ENCODE assay signal across 17 cellular contexts in genomic region chr12:59173696-59174095, GRCh38.
DNase-seq lines count a peak whose midpoint lies in the region; ATAC-seq and TF ChIP-seq lines count a peak whose summit lies in the region.
"Had no signal": no experiment of that assay in that cellular context is flagged by ENCODE, and none has a peak within 500 bp of the region (broad histone marks: within the 10 kb centered on the region; RNA-seq: fewer than 3 reads in every experiment).

No MANE protein-coding gene starts in this region.

- TF ChIP-seq CTCF in retinal pigment epithelial cell (conservative IDR thresholded peaks at IDR 0.05; ENCODE audit: low read depth, low read length) = peak; percentile 39

- ATAC-seq in HG03521 (IDR thresholded peaks at IDR 0.05; ENCODE audit: unreplicated experiment) (no peak), GM21723 (IDR thresholded peaks at IDR 0.05; ENCODE audit: unreplicated experiment) (no peak)
- ATAC-seq: body of pancreas; lower lobe of right lung; psoas muscle; stimulated activated naive CD8-positive, alpha-beta T cell treated with anti-CD3 and anti-CD28 coated beads, Interleukin-15, Interleukin-2, amounts not matched to agents 100 U/mL and 50 U/mL, for 24 hours had no signal

- DNase-seq in NCI-H345 (lab: John Stamatoyannopoulos, UW) = peak; percentile 1
- no peak for DNase-seq in NCI-H345 treated with DMSO at 0.1 percent for 48 hours (lab: John Stamatoyannopoulos, UW; ENCODE audit: unreplicated experiment)
- peak; percentile 18 for DNase-seq in NCI-H146 treated with DMSO at 0.1 percent for 48 hours (lab: John Stamatoyannopoulos, UW; ENCODE audit: unreplicated experiment)
- peak; percentile 8 for DNase-seq in fibroblast of gingiva (ENCODE audit: low read depth)
- no peak for DNase-seq in retinal pigment epithelial cell (ENCODE audit: low read depth)
- DNase-seq in activated naive CD4-positive, alpha-beta T cell (lab: John Stamatoyannopoulos, UW) = no peak
- DNase-seq: activated CD8-positive, alpha-beta memory T cell treated with anti-CD3 and anti-CD28 coated beads, Interleukin-2, amount 50 U/mL, for 48 hours; activated naive CD4-positive, alpha-beta T cell treated with anti-CD3 and anti-CD28 coated beads, Interleukin-2, amount 50 U/mL, for 16 hours; body of pancreas; lower lobe of right lung; naive B cell; NCI-H226; psoas muscle; stimulated activated naive CD8-positive, alpha-beta T cell treated with anti-CD3 and anti-CD28 coated beads, Interleukin-15, Interleukin-2, amounts not matched to agents 100 U/mL and 50 U/mL, for 24 hours had no signal

- H3K4me3 ChIP-seq in retinal pigment epithelial cell (ENCODE audit: low read length) = no peak overlapping the region
- H3K4me3 ChIP-seq: body of pancreas, lower lobe of right lung, psoas muscle, SJSA1 had no signal

Comparison
In these comparisons a context has a peak if more than half of its experiments do, and no peak if none do; other contexts are left out.
1. DNase-seq: peak in NCI-H345 (single experiment), NCI-H146 treated with DMSO at 0.1 percent for 48 hours (single experiment) and fibroblast of gingiva (single experiment); none in NCI-H345 treated with DMSO at 0.1 percent for 48 hours (single experiment), retinal pigment epithelial cell (single experiment) and activated naive CD4-positive, alpha-beta T cell (0 of 4).